8 cellular contexts compared by ENCODE assay signal in genomic region chr17:1908699-1909309, GRCh38.
A peak's percentile ranks its signal among the peaks of the same experiment; 100 is the strongest.
DNase-seq lines count a peak whose midpoint lies in the region; ATAC-seq and TF ChIP-seq lines count a peak whose summit lies in the region.

No MANE protein-coding gene starts in this region.

- no peak overlapping the region for H3K27ac ChIP-seq in right atrium auricular region
- H3K27ac ChIP-seq in prostate gland, result no peak overlapping the region

- DNase-seq in Daoy (ENCODE audit: low read depth), result peak; percentile 75
- no peak for DNase-seq in LNCaP clone FGC (ENCODE audit: low read depth)
- DNase-seq in RPMI7951 (ENCODE audit: low read depth), result peak; percentile 73
- peak in 35 of 56 donors; percentile 13 to 69 (median 31) for DNase-seq in amygdala (lab: John Stamatoyannopoulos, UW)
- peak; percentile 68 for DNase-seq in right atrium auricular region (ENCODE audit: low spot score)
- peak; percentile 62 for DNase-seq in prostate gland (ENCODE audit: low spot score)

- WGBS in prostate gland, result 12% methylated on average over 6 of the region's 22 CpGs

- intact Hi-C loops in prostate gland (cut with DNase I), result loop anchor here (1.0 to 5.0 kb wide), 2 partner anchors 117 to 133 kb away; partner anchors contain the start of gene OVCA2

- no peak for ATAC-seq in GM18868 (IDR thresholded peaks at IDR 0.05; ENCODE audit: unreplicated experiment)
- ATAC-seq in GM19351 (IDR thresholded peaks at IDR 0.05; ENCODE audit: unreplicated experiment), result no peak

- H3K4me1 ChIP-seq in right atrium auricular region, result peaks cover 0 to 28% of the 10 kb centered on the region in 2 donors
- no peaks in the 10 kb centered on the region for H3K4me1 ChIP-seq in prostate gland (replicated peaks)

- no peak for TF ChIP-seq POLR2A in prostate gland (IDR thresholded peaks at IDR 0.05)

- H3K36me3 ChIP-seq in right atrium auricular region, result no peaks in the 10 kb centered on the region
- H3K36me3 ChIP-seq in prostate gland, result no peaks in the 10 kb centered on the region

- no peaks in the 10 kb centered on the region for H3K9me3 ChIP-seq in right atrium auricular region
- H3K9me3 ChIP-seq in prostate gland, result no peaks in the 10 kb centered on the region

- TF ChIP-seq CTCF in LNCaP clone FGC (IDR thresholded peaks at IDR 0.05; ENCODE audit: control insufficient read depth, extremely low read depth, insufficient read depth) (peak; percentile 92), right atrium auricular region (IDR thresholded peaks at IDR 0.05) (peak; percentile 69 to 85), prostate gland (IDR thresholded peaks at IDR 0.05) (peak; percentile 31 to 89 (median 80))

- H3K4me3 ChIP-seq in LNCaP clone FGC (ENCODE audit: low read depth, low read length), result no peak overlapping the region
- H3K4me3 ChIP-seq in right atrium auricular region, result peak overlapping the region in 1 of 2 donors; percentile 32
- H3K4me3 ChIP-seq in prostate gland, result no peak overlapping the region

- H3K27me3 ChIP-seq in right atrium auricular region (no peaks in the 10 kb centered on the region), prostate gland (replicated peaks; ENCODE audit: insufficient read depth) (no peaks in the 10 kb centered on the region)
